Comparison of ENCODE assay signal across 13 cellular contexts in the genomic region with DNA sequence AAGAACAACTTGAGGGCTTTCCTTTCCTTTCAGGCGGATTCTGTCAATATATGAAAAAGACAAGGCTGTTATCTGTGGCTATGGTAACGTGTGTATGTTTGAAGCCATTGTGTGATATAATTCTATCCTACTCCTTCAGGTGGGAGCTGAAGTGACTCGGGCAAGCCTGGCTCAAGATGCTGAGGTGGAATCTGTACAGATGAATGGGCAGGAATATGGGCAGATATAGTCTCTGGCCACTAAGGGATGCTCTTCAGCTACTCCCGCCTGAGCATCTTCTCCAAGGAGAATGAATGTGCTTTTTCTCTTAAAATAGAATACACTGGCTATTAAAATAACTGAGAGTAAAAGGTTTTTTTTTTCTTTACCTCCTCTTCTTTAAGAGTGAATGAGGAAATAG.
DNase-seq lines count a peak whose midpoint lies in the region; ATAC-seq, FAIRE-seq and TF ChIP-seq lines count a peak whose summit lies in the region.
"Had no signal": no experiment of that assay in that cellular context is flagged by ENCODE, and none has a peak within 500 bp of the region (broad histone marks: within the 10 kb centered on the region; RNA-seq: fewer than 3 reads in every experiment).

No MANE protein-coding gene starts in this region.

- no peak overlapping the region for H4K8ac ChIP-seq in H1 (ENCODE audit: extremely low read depth, insufficient read depth, low read length)

- H4K20me1 ChIP-seq in PC-3 (ENCODE audit: low read length) (no peaks in the 10 kb centered on the region), H1 (replicated peaks in 1 of 2; ENCODE audit: control insufficient read depth in 1 of 2, insufficient read depth in 2 of 2, low read length in 2 of 2) (peaks cover 0 to 2% of the 10 kb centered on the region in 2 experiments)

- H3K56ac ChIP-seq in H1 (replicated peaks; ENCODE audit: insufficient read length, low read depth, low read length), result no peak overlapping the region

- no peaks in the 10 kb centered on the region for H3F3A ChIP-seq in PC-3 (ENCODE audit: low read length, unreplicated experiment)

- H3K9ac ChIP-seq in PC-3 (ENCODE audit: low read length) (no peak overlapping the region), H1 (replicated peaks in 1 of 4; ENCODE audit: extremely low read depth in 1 of 4, low read depth in 3 of 4, low read length in 3 of 4) (no peak overlapping the region)
- H3K9ac ChIP-seq: SK-N-SH had no signal

- no peak for FAIRE-seq in H1 (lab: Jason Lieb, UNC)

- no peak overlapping the region for H2BK5ac ChIP-seq in H1 (ENCODE audit: low read depth, low read length)

- H3K23me2 ChIP-seq in H1 (ENCODE audit: low read depth, low read length), result no peaks in the 10 kb centered on the region

- no peaks in the 10 kb centered on the region for H3K79me2 ChIP-seq in PC-3 (ENCODE audit: low read length)
- H3K79me2 ChIP-seq in H1 (ENCODE audit: control insufficient read depth in 1 of 2, insufficient read depth in 2 of 2, low read length in 2 of 2), result no peaks in the 10 kb centered on the region

- no peak overlapping the region for H2BK12ac ChIP-seq in H1 (ENCODE audit: low read depth, low read length)

- no peak overlapping the region for H3K14ac ChIP-seq in H1 (ENCODE audit: insufficient read length)

- no peak overlapping the region for H2BK15ac ChIP-seq in H1 (ENCODE audit: low read length)

- H3K18ac ChIP-seq in H1 (ENCODE audit: extremely low read depth, low read length), result no peak overlapping the region

- H2AK5ac ChIP-seq in H1 (ENCODE audit: low read depth, low read length), result no peak overlapping the region

- H3K4me1 ChIP-seq in PC-3 (ENCODE audit: insufficient read depth, low read length) (no peaks in the 10 kb centered on the region), H1 (replicated peaks in 1 of 4; ENCODE audit: control insufficient read depth in 3 of 4, insufficient read depth in 4 of 4, low read length in 3 of 4) (no peaks in the 10 kb centered on the region)

- H3K79me1 ChIP-seq in H1 (ENCODE audit: low read depth, low read length), result no peaks in the 10 kb centered on the region

- CTCF ChIA-PET in PC-3 (lab: Charles Lee) (interaction anchor here (0.5 to 1.6 kb wide), 7 partner anchors 10 to 102 kb away, joined by 3 to 9 read pairs (median 4); no protein-coding TSS in a partner anchor), H1 (lab: Charles Lee; ENCODE audit: partially characterized antibody) (interaction anchor here (0.6 to 4.3 kb wide), 15 partner anchors 8 to 1605 kb away, joined by 3 to 25 read pairs (median 4); no protein-coding TSS in a partner anchor)

- POLR2A ChIA-PET in PC-3 (lab: Charles Lee; ENCODE audit: unreplicated experiment), result no interaction called here
- POLR2A ChIA-PET in H1 (lab: Charles Lee; ENCODE audit: partially characterized antibody), result no interaction called here

- H3K36me3 ChIP-seq in PC-3 (ENCODE audit: low read depth, low read length) (no peaks in the 10 kb centered on the region), H1 (ENCODE audit: control insufficient read depth in 2 of 4, insufficient read depth in 4 of 4, low read length in 3 of 4) (peaks cover 0 to 25% (median 4%) of the 10 kb centered on the region in 4 experiments; a peak in 6 of 8 replicates)

- DNase-seq in NCI-H2227 (lab: John Stamatoyannopoulos, UW; ENCODE audit: unreplicated experiment) (peak; percentile 0), NCI-H2227 treated with DMSO at 0.1 percent for 48 hours (lab: John Stamatoyannopoulos, UW) (no peak), PC-3 (no peak), H1 (ENCODE audit: low read depth in 1 of 2, low spot score in 2 of 2) (no peak), GM19238 (ENCODE audit: insufficient read length, low spot score) (no peak), DMS153 treated with DMSO at 0.1 percent for 48 hours (lab: John Stamatoyannopoulos, UW; ENCODE audit: unreplicated experiment) (no peak), mucosa of gallbladder (ENCODE audit: low spot score) (no peak)
- DNase-seq: DMS79, NCI-H2081 treated with DMSO at 0.1 percent for 48 hours, Right ventricle myocardium superior had no signal

- H3K4ac ChIP-seq in H1 (replicated peaks; ENCODE audit: insufficient read length, low read depth, low read length), result no peak overlapping the region

- H3K27me3 ChIP-seq in PC-3 (ENCODE audit: low read length) (no peaks in the 10 kb centered on the region), H1 (replicated peaks in 1 of 4; ENCODE audit: control insufficient read depth in 3 of 4, extremely low read depth in 1 of 4, insufficient read depth in 3 of 4, low read length in 3 of 4) (no peaks in the 10 kb centered on the region)

- TF ChIP-seq POLR2A in H1 (IDR thresholded peaks at IDR 0.05; ENCODE audit: control extremely low read depth in 1 of 2, low read depth in 2 of 2, low read length in 2 of 2), result no peak

- no peak; the same call in 1 of the 2 replicates for TF ChIP-seq CTCF in PC-3 (conservative IDR thresholded peaks at IDR 0.05; ENCODE audit: low read depth, low read length)
- TF ChIP-seq CTCF in H1 (IDR thresholded peaks at IDR 0.05; ENCODE audit: control extremely low read depth in 1 of 3, insufficient read depth in 1 of 3, low read depth in 1 of 3, low read length in 3 of 3), result peak in 2 of 3 experiments; percentile 1 to 18; a peak in 1 of 4 replicates

- no peak overlapping the region for H2BK20ac ChIP-seq in H1 (ENCODE audit: low read length)

- H4K5ac ChIP-seq in H1 (ENCODE audit: insufficient read length, low read depth, low read length), result no peak overlapping the region

- H2AFZ ChIP-seq in PC-3 (ENCODE audit: low read length), result no peak overlapping the region
- H2AFZ ChIP-seq in H1 (ENCODE audit: low read length), result no peak overlapping the region

- H4K91ac ChIP-seq in H1 (replicated peaks; ENCODE audit: insufficient read length, low read length), result no peak overlapping the region

- H3K4me3 ChIP-seq in PC-3 (ENCODE audit: low read length), result no peak overlapping the region
- no peak overlapping the region for H3K4me3 ChIP-seq in H1 (ENCODE audit: extremely low read depth in 1 of 4, insufficient read depth in 2 of 4, low read depth in 3 of 4, low read length in 4 of 4)

- BruUV-seq in PC-3 (replicated peaks; lab: Mats Ljungman, UMichigan), result no TSS peak

- ATAC-seq in PC-3 (peak; percentile 50; the same call in 1 of the 2 replicates), GM18858 (IDR thresholded peaks at IDR 0.05; ENCODE audit: unreplicated experiment) (no peak)

- no peaks in the 10 kb centered on the region for H3K9me2 ChIP-seq in PC-3 (replicated peaks; ENCODE audit: low read length)
- H3K9me2 ChIP-seq: SK-N-SH had no signal

- no peak for TF ChIP-seq EP300 in H1 (IDR thresholded peaks at IDR 0.05; ENCODE audit: borderline replicate concordance in 1 of 2, low read depth in 2 of 2, low read length in 2 of 2)

- no peak overlapping the region for H3K23ac ChIP-seq in H1 (ENCODE audit: insufficient read length)

- TF ChIP-seq RAD21 in H1 (IDR thresholded peaks at IDR 0.05 in 1 of 2, conservative IDR thresholded peaks at IDR 0.05 in 1 of 2; ENCODE audit: low read depth in 2 of 2, low read length in 2 of 2), result peak; percentile 9 to 12; a peak in 1 of 4 replicates

- intact Hi-C loops in PC-3 (cut with micrococcal nuclease), result loop anchor here (10.0 kb wide), 1 partner anchor 611 kb away; no protein-coding TSS in a partner anchor

- no peak overlapping the region for H2BK120ac ChIP-seq in H1 (replicated peaks; ENCODE audit: low read depth, low read length)

- no peaks in the 10 kb centered on the region for H3K9me3 ChIP-seq in PC-3 (ENCODE audit: low read length)
- no peaks in the 10 kb centered on the region; a peak in 1 of 4 replicates for H3K9me3 ChIP-seq in H1 (ENCODE audit: insufficient read depth in 2 of 2, low read depth in 1 of 2, low read length in 1 of 2)
- H3K9me3 ChIP-seq: SK-N-SH had no signal

- H3K27ac ChIP-seq in PC-3 (ENCODE audit: low read length), result no peak overlapping the region
- H3K27ac ChIP-seq in H1 (ENCODE audit: low read depth, low read length), result no peak overlapping the region
- H3K27ac ChIP-seq: C4-2B had no signal

- 76% methylated on average over 4 of the region's 4 CpGs; no CpG with 5 or more reads in 1 of the 2 experiments for WGBS in H1 (ENCODE audit: extremely low coverage in 1 of 2, insufficient coverage in 1 of 2, insufficient read length in 1 of 2, insufficient replicate concordance in 2 of 2, low coverage in 1 of 2, low lambda C conversion rate in 2 of 2, missing lambda C conversion rate in 1 of 2), 2 experiments

- H3K4me2 ChIP-seq in PC-3 (ENCODE audit: low read length), result no peak overlapping the region
- H3K4me2 ChIP-seq in H1 (ENCODE audit: insufficient read depth in 1 of 2, low read depth in 2 of 2, low read length in 2 of 2), result no peak overlapping the region
- H3K4me2 ChIP-seq: SK-N-SH had no signal

TF ChIP-seq in H1, 55 proteins besides CTCF, POLR2A, EP300 and RAD21:
- TF ChIP-seq, protein P1, sequence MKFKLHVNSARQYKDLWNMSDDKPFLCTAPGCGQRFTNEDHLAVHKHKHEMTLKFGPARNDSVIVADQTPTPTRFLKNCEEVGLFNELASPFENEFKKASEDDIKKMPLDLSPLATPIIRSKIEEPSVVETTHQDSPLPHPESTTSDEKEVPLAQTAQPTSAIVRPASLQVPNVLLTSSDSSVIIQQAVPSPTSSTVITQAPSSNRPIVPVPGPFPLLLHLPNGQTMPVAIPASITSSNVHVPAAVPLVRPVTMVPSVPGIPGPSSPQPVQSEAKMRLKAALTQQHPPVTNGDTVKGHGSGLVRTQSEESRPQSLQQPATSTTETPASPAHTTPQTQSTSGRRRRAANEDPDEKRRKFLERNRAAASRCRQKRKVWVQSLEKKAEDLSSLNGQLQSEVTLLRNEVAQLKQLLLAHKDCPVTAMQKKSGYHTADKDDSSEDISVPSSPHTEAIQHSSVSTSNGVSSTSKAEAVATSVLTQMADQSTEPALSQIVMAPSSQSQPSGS (IDR thresholded peaks at IDR 0.05; ENCODE audit: low read length), result no peak
- TF ChIP-seq POLR2AphosphoS5 (IDR thresholded peaks at IDR 0.05; ENCODE audit: low read depth, low read length), result no peak
- no peak for TF ChIP-seq SIRT6 (IDR thresholded peaks at IDR 0.05; ENCODE audit: low read length)
- no peak for TF ChIP-seq SUZ12 (IDR thresholded peaks at IDR 0.05; ENCODE audit: low read length)
- no peak for TF ChIP-seq RXRA (IDR thresholded peaks at IDR 0.05; ENCODE audit: insufficient read depth, low read depth, low read length)
- no peak for TF ChIP-seq BACH1 (IDR thresholded peaks at IDR 0.05; ENCODE audit: low read length)
- TF ChIP-seq RNF2 (IDR thresholded peaks at IDR 0.05; ENCODE audit: borderline replicate concordance, low read depth, low read length, missing control alignments, poor library complexity, severe bottlenecking), result no peak
- no peak for TF ChIP-seq EZH2 (IDR thresholded peaks at IDR 0.05; ENCODE audit: low read depth, low read length, severe bottlenecking)
- TF ChIP-seq KDM1A (IDR thresholded peaks at IDR 0.05; ENCODE audit: borderline replicate concordance, low read length), result no peak
- TF ChIP-seq YY1 (IDR thresholded peaks at IDR 0.05; ENCODE audit: low read depth, low read length), result no peak
- no peak for TF ChIP-seq SIN3A (conservative IDR thresholded peaks at IDR 0.05 in 1 of 2, IDR thresholded peaks at IDR 0.05 in 1 of 2; ENCODE audit: low read depth in 1 of 2, low read length in 2 of 2)
- TF ChIP-seq JUND (IDR thresholded peaks at IDR 0.05; ENCODE audit: low read length), result no peak
TF ChIP-seq in H1: peak in this region for 0.
